In the genomic region with DNA sequence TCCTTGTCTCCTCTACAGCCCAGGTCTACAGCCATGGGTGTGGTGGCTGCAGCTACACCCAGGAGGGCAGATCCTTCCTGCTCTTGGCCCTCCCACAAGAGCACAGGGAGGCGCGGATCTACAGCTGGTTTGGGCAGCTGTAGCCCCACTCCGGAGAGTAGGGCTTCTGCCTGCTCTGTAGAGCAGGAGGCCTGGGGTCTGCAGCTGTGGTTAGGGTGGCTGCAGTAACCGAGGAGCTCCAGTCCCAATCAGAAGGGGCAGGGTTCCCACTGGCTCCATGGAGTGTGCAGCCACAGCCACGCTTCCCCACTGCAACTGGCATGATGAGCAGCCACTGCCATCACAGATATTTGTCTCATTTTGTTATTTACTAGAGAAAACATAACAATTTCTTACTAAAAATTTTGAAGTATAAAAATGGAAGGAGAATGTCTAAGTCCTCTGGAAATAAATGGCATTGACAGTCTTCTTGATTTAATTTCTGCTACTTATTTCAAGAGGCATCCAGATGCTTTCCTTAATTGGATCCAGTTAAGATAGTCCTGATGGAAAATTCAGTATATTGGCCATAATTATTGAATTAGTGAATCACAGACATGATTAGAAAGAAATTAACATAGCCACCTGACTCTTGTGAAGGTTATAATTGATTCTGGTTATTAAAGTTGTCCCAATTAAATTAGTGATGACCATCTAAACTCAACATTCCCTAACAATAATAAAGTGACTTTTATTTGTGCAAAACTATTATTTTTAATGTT, we compare ENCODE assay signal across 19 cellular contexts.
"Had no signal": no experiment of that assay in that cellular context is flagged by ENCODE, and none has a peak within 500 bp of the region (broad histone marks: within the 10 kb centered on the region; RNA-seq: fewer than 3 reads in every experiment).

No MANE protein-coding gene starts in this region.

- H3K36me3 ChIP-seq: pancreas, thoracic aorta, transverse colon had no signal

- H2AFZ ChIP-seq: hepatocyte had no signal

- DNase-seq: cerebellar nuclear complex; foreskin keratinocyte; left colon; mesendoderm; naive thymus-derived CD4-positive, alpha-beta T cell; occipital lobe; right cardiac atrium; small intestine; stimulated activated CD4-positive, alpha-beta T cell treated with anti-CD3 and anti-CD28 coated beads, Interleukin-12 subunit alpha, Interleukin-12 subunit beta, amount 100 ng/mL, for 4 hours; transverse colon had no signal

- H3K4me3 ChIP-seq: hepatocyte, pancreas, thoracic aorta, transverse colon had no signal

- H3K27me3 Mint-ChIP-seq: dendritic cell treated with granulocyte-macrophage colony-stimulating factor and Interleukin-4, amounts not matched to agents 40 ng/mL and 50 ng/mL, for 4 days; naive thymus-derived CD4-positive, alpha-beta T cell; progenitor cell of endocrine pancreas; stimulated activated naive CD8-positive, alpha-beta T cell treated with anti-CD3 and anti-CD28 coated beads, Interleukin-15, Interleukin-2, amounts not matched to agents 100 ng/mL and 50 ng/mL, for 24 hours had no signal

- H3K9me3 ChIP-seq: pancreas, thoracic aorta, transverse colon had no signal

- FAIRE-seq: colon, pancreas, small intestine, urothelium cell line had no signal

- H3K4me1 ChIP-seq: pancreas, transverse colon had no signal

- H3K27ac ChIP-seq: foreskin keratinocyte, hepatocyte, pancreas, thoracic aorta, transverse colon had no signal

- H3K36me3 Mint-ChIP-seq: naive thymus-derived CD4-positive, alpha-beta T cell had no signal

- H3K4me1 Mint-ChIP-seq: naive thymus-derived CD4-positive, alpha-beta T cell; neural crest cell had no signal

- H3K79me2 ChIP-seq: hepatocyte had no signal

- H3K4me2 ChIP-seq: hepatocyte had no signal

- H3K27ac Mint-ChIP-seq: dendritic cell treated with granulocyte-macrophage colony-stimulating factor and Interleukin-4, amounts not matched to agents 40 ng/mL and 50 ng/mL, for 4 days; naive thymus-derived CD4-positive, alpha-beta T cell; progenitor cell of endocrine pancreas; stimulated activated naive CD8-positive, alpha-beta T cell treated with anti-CD3 and anti-CD28 coated beads, Interleukin-15, Interleukin-2, amounts not matched to agents 100 ng/mL and 50 ng/mL, for 24 hours had no signal

- ATAC-seq: foreskin keratinocyte, left colon, pancreas, right cardiac atrium had no signal

- H3K27me3 ChIP-seq: foreskin keratinocyte, hepatocyte, pancreas, transverse colon had no signal

- H3K4me3 Mint-ChIP-seq: dendritic cell treated with granulocyte-macrophage colony-stimulating factor and Interleukin-4, amounts not matched to agents 40 ng/mL and 50 ng/mL, for 4 days; naive thymus-derived CD4-positive, alpha-beta T cell; neural crest cell; stimulated activated naive CD8-positive, alpha-beta T cell treated with anti-CD3 and anti-CD28 coated beads, Interleukin-15, Interleukin-2, amounts not matched to agents 100 ng/mL and 50 ng/mL, for 24 hours had no signal
